Comparison of ENCODE assay signal across 22 cellular contexts in the genomic region with DNA sequence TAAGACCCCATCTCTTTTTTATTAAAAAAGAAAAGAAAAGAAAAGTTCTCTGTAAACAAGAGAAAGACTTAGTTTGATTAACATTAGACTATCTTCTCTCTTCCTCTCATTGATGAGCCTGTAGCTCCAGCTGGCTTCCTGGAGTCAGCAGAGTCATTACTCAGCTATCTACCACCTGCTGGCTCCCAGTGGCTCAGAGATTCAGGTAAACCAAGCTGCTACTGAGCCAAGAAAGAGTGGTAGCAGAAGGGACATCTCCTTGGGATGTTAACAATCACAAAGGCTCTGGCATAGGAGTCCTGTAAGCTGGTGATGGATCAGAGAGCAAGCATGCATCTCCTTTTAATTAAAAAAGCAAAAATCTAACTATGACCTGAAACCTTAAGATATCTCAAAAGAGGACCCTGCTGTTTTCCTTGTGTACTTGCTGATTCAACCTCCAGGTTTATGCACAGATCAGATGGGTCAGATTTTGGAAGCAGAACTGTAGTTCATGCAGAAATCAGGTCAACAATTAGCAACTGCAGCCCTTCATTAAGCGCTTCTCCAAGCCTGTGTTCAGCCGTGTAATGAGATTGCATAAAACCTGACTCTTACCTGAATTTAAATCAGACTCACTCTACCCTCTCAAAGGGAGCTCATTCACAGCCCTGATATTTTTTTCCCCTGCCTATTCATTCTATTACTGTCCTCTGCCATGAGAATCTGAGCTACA.
DNase-seq lines count a peak whose midpoint lies in the region; ATAC-seq, FAIRE-seq and TF ChIP-seq lines count a peak whose summit lies in the region.
"Had no signal": no experiment of that assay in that cellular context is flagged by ENCODE, and none has a peak within 500 bp of the region (broad histone marks: within the 10 kb centered on the region; RNA-seq: fewer than 3 reads in every experiment).

No MANE protein-coding gene starts in this region.

- H4K91ac ChIP-seq in H1 (replicated peaks; ENCODE audit: insufficient read length, low read length): no peak overlapping the region

- 94% methylated on average over 2 of the region's 2 CpGs; no CpG with 5 or more reads in 1 of the 2 experiments for WGBS in H1 (ENCODE audit: extremely low coverage in 1 of 2, insufficient coverage in 1 of 2, insufficient read length in 1 of 2, insufficient replicate concordance in 2 of 2, low coverage in 1 of 2, low lambda C conversion rate in 2 of 2, missing lambda C conversion rate in 1 of 2), 2 experiments
- WGBS in esophagus muscularis mucosa: 91% methylated on average over 2 of the region's 2 CpGs

- intact Hi-C loops in esophagus muscularis mucosa (cut with DNase I): no loop called here

- no peak overlapping the region for H3K18ac ChIP-seq in H1 (ENCODE audit: extremely low read depth, low read length)

- H4K5ac ChIP-seq in H1 (ENCODE audit: insufficient read length, low read depth, low read length): no peak overlapping the region

- no peaks in the 10 kb centered on the region for H3K27me3 ChIP-seq in H1 (replicated peaks in 1 of 4; ENCODE audit: control insufficient read depth in 3 of 4, extremely low read depth in 1 of 4, insufficient read depth in 3 of 4, low read length in 3 of 4)
- H3K27me3 ChIP-seq in esophagus muscularis mucosa: no peaks in the 10 kb centered on the region
- H3K27me3 ChIP-seq: SJSA1 had no signal

- TF ChIP-seq EP300 in H1 (IDR thresholded peaks at IDR 0.05; ENCODE audit: borderline replicate concordance in 1 of 2, low read depth in 2 of 2, low read length in 2 of 2) (no peak), esophagus muscularis mucosa (IDR thresholded peaks at IDR 0.05) (no peak)

- peak; percentile 30 for DNase-seq in DMS53 (lab: John Stamatoyannopoulos, UW)
- no peak for DNase-seq in DMS53 treated with DMSO at 0.1 percent for 48 hours (lab: John Stamatoyannopoulos, UW; ENCODE audit: unreplicated experiment)
- DNase-seq in NCI-H69 (lab: John Stamatoyannopoulos, UW): peak; percentile 61
- DNase-seq in H1 (ENCODE audit: low read depth in 1 of 2, low spot score in 2 of 2): no peak
- DNase-seq in iPS-NIHi7 (ENCODE audit: extremely low spot score): peak; percentile 57
- DNase-seq in NCI-H2196 (lab: John Stamatoyannopoulos, UW; ENCODE audit: unreplicated experiment): no peak
- DNase-seq in esophagus muscularis mucosa (ENCODE audit: extremely low spot score): no peak
- DNase-seq: AML-193, DND-41, IMR-90, NCI-H1417 treated with DMSO at 0.1 percent for 48 hours, NCI-H2029, NCI-H2171 treated with DMSO at 0.1 percent for 48 hours, NCI-H748 treated with DMSO at 0.1 percent for 48 hours had no signal

- no peak overlapping the region for H2BK12ac ChIP-seq in H1 (ENCODE audit: low read depth, low read length)

- H3K36me3 ChIP-seq in H1 (ENCODE audit: control insufficient read depth in 2 of 4, insufficient read depth in 4 of 4, low read length in 3 of 4): no peaks in the 10 kb centered on the region; a peak in 1 of 8 replicates
- H3K36me3 ChIP-seq in esophagus muscularis mucosa: no peaks in the 10 kb centered on the region
- H3K36me3 ChIP-seq: HAP-1, SJSA1 had no signal

- TF ChIP-seq POLR2A in H1 (IDR thresholded peaks at IDR 0.05; ENCODE audit: control extremely low read depth in 1 of 2, low read depth in 2 of 2, low read length in 2 of 2) (no peak), esophagus muscularis mucosa (IDR thresholded peaks at IDR 0.05; ENCODE audit: low read depth) (no peak)

- no peak overlapping the region for H4K8ac ChIP-seq in H1 (ENCODE audit: extremely low read depth, insufficient read depth, low read length)

- no peak overlapping the region for H3K56ac ChIP-seq in H1 (replicated peaks; ENCODE audit: insufficient read length, low read depth, low read length)

- no peaks in the 10 kb centered on the region for H4K20me1 ChIP-seq in H1 (replicated peaks in 1 of 2; ENCODE audit: control insufficient read depth in 1 of 2, insufficient read depth in 2 of 2, low read length in 2 of 2)

- no peak overlapping the region for H3K4me2 ChIP-seq in H1 (ENCODE audit: insufficient read depth in 1 of 2, low read depth in 2 of 2, low read length in 2 of 2)

- H2BK15ac ChIP-seq in H1 (ENCODE audit: low read length): no peak overlapping the region

- H3K4me3 ChIP-seq in H1 (ENCODE audit: extremely low read depth in 1 of 4, insufficient read depth in 2 of 4, low read depth in 3 of 4, low read length in 4 of 4) (no peak overlapping the region), esophagus muscularis mucosa (no peak overlapping the region)
- H3K4me3 ChIP-seq: HAP-1, SJSA1 had no signal

- no peak for TF ChIP-seq CTCF in H1 (IDR thresholded peaks at IDR 0.05; ENCODE audit: control extremely low read depth in 1 of 3, insufficient read depth in 1 of 3, low read depth in 1 of 3, low read length in 3 of 3)
- no peak for TF ChIP-seq CTCF in esophagus muscularis mucosa (IDR thresholded peaks at IDR 0.05)

- H2BK120ac ChIP-seq in H1 (replicated peaks; ENCODE audit: low read depth, low read length): no peak overlapping the region

- no peak overlapping the region for H3K9ac ChIP-seq in H1 (replicated peaks in 1 of 4; ENCODE audit: extremely low read depth in 1 of 4, low read depth in 3 of 4, low read length in 3 of 4)

- 0 out of 2 replicates have a peak overlapping the region, but pooled peaks have one; percentile 51 for H2BK20ac ChIP-seq in H1 (ENCODE audit: low read length)

- no peak overlapping the region for H3K23ac ChIP-seq in H1 (ENCODE audit: insufficient read length)

- H3K27ac ChIP-seq in H1 (ENCODE audit: low read depth, low read length) (no peak overlapping the region), esophagus muscularis mucosa (replicated peaks in 1 of 4) (no peak overlapping the region)
- H3K27ac ChIP-seq: 22Rv1, C4-2B, SJSA1 had no signal

- ATAC-seq in GM19467 (IDR thresholded peaks at IDR 0.05; ENCODE audit: unreplicated experiment): no peak
- ATAC-seq: Panc1 had no signal

- H3K79me2 ChIP-seq in H1 (ENCODE audit: control insufficient read depth in 1 of 2, insufficient read depth in 2 of 2, low read length in 2 of 2): no peaks in the 10 kb centered on the region

- H3K9me3 ChIP-seq in H1 (ENCODE audit: insufficient read depth in 2 of 2, low read depth in 1 of 2, low read length in 1 of 2) (peaks cover under 1 to 3% of the 10 kb centered on the region in 2 experiments; a peak in 2 of 4 replicates), esophagus muscularis mucosa (no peaks in the 10 kb centered on the region)
- H3K9me3 ChIP-seq: SJSA1 had no signal

- no peaks in the 10 kb centered on the region for H3K23me2 ChIP-seq in H1 (ENCODE audit: low read depth, low read length)

- no peak overlapping the region for H2AK5ac ChIP-seq in H1 (ENCODE audit: low read depth, low read length)

- H3K4ac ChIP-seq in H1 (replicated peaks; ENCODE audit: insufficient read length, low read depth, low read length): no peak overlapping the region

- no peak for FAIRE-seq in H1 (lab: Jason Lieb, UNC)
- FAIRE-seq: G401.6, HTR-8/SVneo had no signal

- H3K14ac ChIP-seq in H1 (ENCODE audit: insufficient read length): no peak overlapping the region

- H3K79me1 ChIP-seq in H1 (ENCODE audit: low read depth, low read length): no peaks in the 10 kb centered on the region

- POLR2A ChIA-PET in H1 (lab: Charles Lee; ENCODE audit: partially characterized antibody): no interaction called here

- no peak for TF ChIP-seq RAD21 in H1 (IDR thresholded peaks at IDR 0.05 in 1 of 2, conservative IDR thresholded peaks at IDR 0.05 in 1 of 2; ENCODE audit: low read depth in 2 of 2, low read length in 2 of 2)

- H3K4me1 ChIP-seq in H1 (replicated peaks in 1 of 4; ENCODE audit: control insufficient read depth in 3 of 4, insufficient read depth in 4 of 4, low read length in 3 of 4) (peaks cover 0 to 15% (median 11%) of the 10 kb centered on the region in 4 experiments; a peak in 6 of 7 replicates), esophagus muscularis mucosa (no peaks in the 10 kb centered on the region)
- H3K4me1 ChIP-seq: SJSA1 had no signal

- H2AFZ ChIP-seq in H1 (ENCODE audit: low read length): no peak overlapping the region

- H2BK5ac ChIP-seq in H1 (ENCODE audit: low read depth, low read length): no peak overlapping the region

- CTCF ChIA-PET in H1 (lab: Charles Lee; ENCODE audit: partially characterized antibody): interaction anchor here (0.6 to 1.4 kb wide), 4 partner anchors 50 to 188 kb away, joined by 3 read pairs; no protein-coding TSS in a partner anchor

TF ChIP-seq in H1, 55 proteins besides CTCF, POLR2A, EP300 and RAD21 (continues in another document):
- TF ChIP-seq SIN3A (conservative IDR thresholded peaks at IDR 0.05 in 1 of 2, IDR thresholded peaks at IDR 0.05 in 1 of 2; ENCODE audit: low read depth in 1 of 2, low read length in 2 of 2) (no peak), TAF1 (IDR thresholded peaks at IDR 0.05; ENCODE audit: low read depth, low read length) (no peak), RNF2 (IDR thresholded peaks at IDR 0.05; ENCODE audit: borderline replicate concordance, low read depth, low read length, missing control alignments, poor library complexity, severe bottlenecking) (no peak), CHD2 (IDR thresholded peaks at IDR 0.05; ENCODE audit: low read length) (no peak), SP2 (IDR thresholded peaks at IDR 0.05; ENCODE audit: low read length) (no peak), POLR2AphosphoS5 (IDR thresholded peaks at IDR 0.05; ENCODE audit: low read depth, low read length) (no peak), BRCA1 (IDR thresholded peaks at IDR 0.05; ENCODE audit: low read depth, low read length) (no peak), RFX5 (IDR thresholded peaks at IDR 0.05; ENCODE audit: borderline replicate concordance, low read depth, low read length) (no peak)
- TF ChIP-seq, protein P1, sequence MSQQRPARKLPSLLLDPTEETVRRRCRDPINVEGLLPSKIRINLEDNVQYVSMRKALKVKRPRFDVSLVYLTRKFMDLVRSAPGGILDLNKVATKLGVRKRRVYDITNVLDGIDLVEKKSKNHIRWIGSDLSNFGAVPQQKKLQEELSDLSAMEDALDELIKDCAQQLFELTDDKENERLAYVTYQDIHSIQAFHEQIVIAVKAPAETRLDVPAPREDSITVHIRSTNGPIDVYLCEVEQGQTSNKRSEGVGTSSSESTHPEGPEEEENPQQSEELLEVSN (IDR thresholded peaks at IDR 0.05): no peak
- TF ChIP-seq, protein P2, sequence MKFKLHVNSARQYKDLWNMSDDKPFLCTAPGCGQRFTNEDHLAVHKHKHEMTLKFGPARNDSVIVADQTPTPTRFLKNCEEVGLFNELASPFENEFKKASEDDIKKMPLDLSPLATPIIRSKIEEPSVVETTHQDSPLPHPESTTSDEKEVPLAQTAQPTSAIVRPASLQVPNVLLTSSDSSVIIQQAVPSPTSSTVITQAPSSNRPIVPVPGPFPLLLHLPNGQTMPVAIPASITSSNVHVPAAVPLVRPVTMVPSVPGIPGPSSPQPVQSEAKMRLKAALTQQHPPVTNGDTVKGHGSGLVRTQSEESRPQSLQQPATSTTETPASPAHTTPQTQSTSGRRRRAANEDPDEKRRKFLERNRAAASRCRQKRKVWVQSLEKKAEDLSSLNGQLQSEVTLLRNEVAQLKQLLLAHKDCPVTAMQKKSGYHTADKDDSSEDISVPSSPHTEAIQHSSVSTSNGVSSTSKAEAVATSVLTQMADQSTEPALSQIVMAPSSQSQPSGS (IDR thresholded peaks at IDR 0.05; ENCODE audit: low read length): no peak

Comparison
In these comparisons a context has a peak if more than half of its experiments do, and no peak if none do; other contexts are left out.
1. DNase-seq: peak in DMS53 (single experiment), NCI-H69 (single experiment) and iPS-NIHi7 (single experiment); none in DMS53 treated with DMSO at 0.1 percent for 48 hours (single experiment), H1 (0 of 2), NCI-H2196 (single experiment) and esophagus muscularis mucosa (single experiment).